ENCODE assay signal across 18 cellular contexts in genomic region chr3:42999212-42999611, GRCh38. TPM values are rescaled to one million over a fixed set of nuclear protein-coding genes. Genes with fewer than 3 reads are reported as not detected.
"Had no signal": no experiment of that assay in that cellular context is flagged by ENCODE, and none has a peak within 500 bp of the region (broad histone marks: within the 10 kb centered on the region; RNA-seq: fewer than 3 reads in every experiment).

No MANE protein-coding gene starts in this region.

- H3K27ac Mint-ChIP-seq: activated CD4-positive, alpha-beta T cell treated with anti-CD3 and anti-CD28 coated beads for 36 hours; activated CD8-positive, alpha-beta T cell treated with anti-CD3 and anti-CD28 coated beads for 36 hours; activated naive CD8-positive, alpha-beta T cell treated with anti-CD3 and anti-CD28 coated beads, Interleukin-2, amount 50 U/mL, for 24 hours; naive thymus-derived CD8-positive, alpha-beta T cell; T-cell had no signal

- H3K4me1 Mint-ChIP-seq: T-cell had no signal

- H3K27me3 Mint-ChIP-seq: activated CD4-positive, alpha-beta T cell treated with anti-CD3 and anti-CD28 coated beads for 36 hours; activated CD8-positive, alpha-beta T cell treated with anti-CD3 and anti-CD28 coated beads for 36 hours; activated naive CD8-positive, alpha-beta T cell treated with anti-CD3 and anti-CD28 coated beads, Interleukin-2, amount 50 U/mL, for 24 hours; naive thymus-derived CD8-positive, alpha-beta T cell; T-cell had no signal

- DNase-seq: activated CD4-positive, alpha-beta T cell treated with anti-CD3 and anti-CD28 coated beads for 36 hours; activated CD8-positive, alpha-beta memory T cell treated with anti-CD3 and anti-CD28 coated beads, Interleukin-2, amount 50 U/mL, for 4 hours; activated CD8-positive, alpha-beta T cell treated with anti-CD3 and anti-CD28 coated beads for 36 hours; activated naive CD8-positive, alpha-beta T cell treated with anti-CD3 and anti-CD28 coated beads, Interleukin-2, amount 50 U/mL, for 24 hours; colonic mucosa; effector CD4-positive, alpha-beta T cell; glutamatergic neuron; left cardiac atrium; mammary epithelial cell; naive thymus-derived CD8-positive, alpha-beta T cell; nucleus accumbens; stimulated activated CD4-positive, alpha-beta T cell treated with anti-CD3 and anti-CD28 coated beads, Interleukin-15, amount 100 ng/mL, for 24 hours; T-cell; T1000 had no signal

- ATAC-seq: activated CD4-positive, alpha-beta T cell treated with anti-CD3 and anti-CD28 coated beads for 36 hours; activated CD8-positive, alpha-beta T cell treated with anti-CD3 and anti-CD28 coated beads for 36 hours; activated naive CD8-positive, alpha-beta T cell treated with anti-CD3 and anti-CD28 coated beads, Interleukin-2, amount 50 U/mL, for 24 hours; left cardiac atrium; naive thymus-derived CD8-positive, alpha-beta T cell; T-cell had no signal

- H3K9me3 ChIP-seq: colonic mucosa, prostate gland had no signal

- H3K9me3 Mint-ChIP-seq: activated CD8-positive, alpha-beta T cell treated with anti-CD3 and anti-CD28 coated beads for 36 hours; activated naive CD8-positive, alpha-beta T cell treated with anti-CD3 and anti-CD28 coated beads, Interleukin-2, amount 50 U/mL, for 24 hours; naive thymus-derived CD8-positive, alpha-beta T cell; T-cell had no signal

- H3K36me3 Mint-ChIP-seq: naive thymus-derived CD8-positive, alpha-beta T cell; T-cell had no signal

- H3K27ac ChIP-seq: cardiac muscle cell, colonic mucosa, VCaP had no signal

- H3K36me3 ChIP-seq: cardiac muscle cell, colonic mucosa, prostate gland had no signal

- H3K4me3 ChIP-seq: cardiac muscle cell, colonic mucosa, prostate gland had no signal

- H3K4me3 Mint-ChIP-seq: activated CD4-positive, alpha-beta T cell treated with anti-CD3 and anti-CD28 coated beads for 36 hours; activated CD8-positive, alpha-beta T cell treated with anti-CD3 and anti-CD28 coated beads for 36 hours; activated naive CD8-positive, alpha-beta T cell treated with anti-CD3 and anti-CD28 coated beads, Interleukin-2, amount 50 U/mL, for 24 hours; naive thymus-derived CD8-positive, alpha-beta T cell; T-cell had no signal

- H3K4me1 ChIP-seq: colonic mucosa, prostate gland had no signal

- H3K27me3 ChIP-seq: cardiac muscle cell, colonic mucosa had no signal

RNA-seq across cellular contexts. Expression of gene GASK1A, which starts 20.1 kb away (rescaled TPM):
- total RNA-seq: activated CD4-positive, alpha-beta T cell treated with anti-CD3 and anti-CD28 coated beads for 36 hours; endothelial cell of umbilical vein had no signal
